Comparison of ENCODE assay signal across 12 cellular contexts in the genomic region with DNA sequence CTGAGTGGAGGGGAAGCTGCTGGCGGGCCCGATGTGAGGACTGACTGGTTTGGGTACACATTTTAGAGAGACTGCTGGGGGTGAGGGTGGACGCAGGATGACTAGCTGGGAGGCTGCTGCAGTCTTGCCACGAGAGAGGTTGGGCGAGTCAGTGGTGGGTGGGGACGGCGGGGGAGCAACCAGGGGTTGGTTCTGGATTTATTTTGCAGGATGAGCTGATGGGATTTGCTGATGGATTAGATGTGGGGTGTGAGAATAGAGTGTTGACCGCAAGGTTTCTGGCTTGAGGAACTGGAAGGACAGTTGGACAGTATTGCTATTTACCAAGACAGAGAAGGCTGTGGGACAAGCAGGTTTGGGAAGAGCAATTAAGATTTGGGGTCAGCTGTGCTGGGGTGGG. TPM values are rescaled to one million over a fixed set of nuclear protein-coding genes. Genes with fewer than 3 reads are reported as not detected.
A peak's percentile ranks its signal among the peaks of the same experiment; 100 is the strongest.
DNase-seq lines count a peak whose midpoint lies in the region; ATAC-seq and TF ChIP-seq lines count a peak whose summit lies in the region.
"Had no signal": no experiment of that assay in that cellular context is flagged by ENCODE, and none has a peak within 500 bp of the region (broad histone marks: within the 10 kb centered on the region; RNA-seq: fewer than 3 reads in every experiment).

No MANE protein-coding gene starts in this region.

- H2BK15ac ChIP-seq in mesendoderm (replicated peaks; ENCODE audit: low read depth), result no peak overlapping the region

- no peaks in the 10 kb centered on the region for H3K9me3 ChIP-seq in tibial artery
- no peaks in the 10 kb centered on the region for H3K9me3 ChIP-seq in upper lobe of right lung

- H2AK5ac ChIP-seq in mesendoderm (ENCODE audit: low read length), result no peak overlapping the region

- no peaks in the 10 kb centered on the region for H3K36me3 Mint-ChIP-seq in activated CD4-positive, alpha-beta T cell treated with anti-CD3 and anti-CD28 coated beads for 36 hours (ENCODE audit: low read depth)
- H3K36me3 Mint-ChIP-seq: activated naive CD8-positive, alpha-beta T cell treated with anti-CD3 and anti-CD28 coated beads, Interleukin-2, amount 10 ng/mL, durations not matched to agents 7 days and 5 days had no signal

- peak overlapping the region; percentile 38 for H3K56ac ChIP-seq in mesendoderm (ENCODE audit: low read length)

- H3K18ac ChIP-seq in mesendoderm (ENCODE audit: low read length), result no peak overlapping the region

- no peak overlapping the region for H4K5ac ChIP-seq in mesendoderm (ENCODE audit: low read length)

- H3K9me3 Mint-ChIP-seq in activated CD4-positive, alpha-beta T cell treated with anti-CD3 and anti-CD28 coated beads for 36 hours (ENCODE audit: low read depth), result no peaks in the 10 kb centered on the region
- H3K9me3 Mint-ChIP-seq: activated naive CD8-positive, alpha-beta T cell treated with anti-CD3 and anti-CD28 coated beads, Interleukin-2, amount 10 ng/mL, durations not matched to agents 7 days and 5 days; effector memory CD8-positive, alpha-beta T cell had no signal

- no peaks in the 10 kb centered on the region for H3K27me3 ChIP-seq in mesendoderm (ENCODE audit: insufficient read depth, low read length, poor library complexity)
- no peaks in the 10 kb centered on the region for H3K27me3 ChIP-seq in tibial artery
- no peaks in the 10 kb centered on the region for H3K27me3 ChIP-seq in upper lobe of right lung

- no peaks in the 10 kb centered on the region for H3K36me3 ChIP-seq in mesendoderm (ENCODE audit: control insufficient read depth, insufficient read depth, low read length)
- H3K36me3 ChIP-seq in tibial artery, result no peaks in the 10 kb centered on the region
- no peaks in the 10 kb centered on the region for H3K36me3 ChIP-seq in upper lobe of right lung

- H3K27ac Mint-ChIP-seq in activated CD4-positive, alpha-beta T cell treated with anti-CD3 and anti-CD28 coated beads for 36 hours, result no peak overlapping the region
- H3K27ac Mint-ChIP-seq: activated naive CD8-positive, alpha-beta T cell treated with anti-CD3 and anti-CD28 coated beads, Interleukin-2, amount 10 ng/mL, durations not matched to agents 7 days and 5 days; effector memory CD8-positive, alpha-beta T cell had no signal

- H3K4me2 ChIP-seq in mesendoderm (ENCODE audit: low read length), result no peak overlapping the region

- H3K27ac ChIP-seq in cingulate gyrus (ENCODE audit: low read depth, low read length) (peak overlapping the region; percentile 99), mesendoderm (ENCODE audit: low read depth, low read length) (no peak overlapping the region), tibial artery (peak overlapping the region; percentile 83 to 96), upper lobe of right lung (no peak overlapping the region)

- H2BK120ac ChIP-seq in mesendoderm (ENCODE audit: low read depth, low read length), result no peak overlapping the region

- no peaks in the 10 kb centered on the region for H3K4me1 Mint-ChIP-seq in activated CD4-positive, alpha-beta T cell treated with anti-CD3 and anti-CD28 coated beads for 36 hours
- H3K4me1 Mint-ChIP-seq: activated naive CD8-positive, alpha-beta T cell treated with anti-CD3 and anti-CD28 coated beads, Interleukin-2, amount 10 ng/mL, durations not matched to agents 7 days and 5 days had no signal

- no peak overlapping the region for H3K4me3 Mint-ChIP-seq in activated CD4-positive, alpha-beta T cell treated with anti-CD3 and anti-CD28 coated beads for 36 hours
- H3K4me3 Mint-ChIP-seq: activated naive CD8-positive, alpha-beta T cell treated with anti-CD3 and anti-CD28 coated beads, Interleukin-2, amount 10 ng/mL, durations not matched to agents 7 days and 5 days; effector memory CD8-positive, alpha-beta T cell had no signal

- H3K4ac ChIP-seq in mesendoderm (ENCODE audit: low read depth, low read length), result no peak overlapping the region

- TF ChIP-seq CTCF in tibial artery (IDR thresholded peaks at IDR 0.05) (no peak), upper lobe of right lung (IDR thresholded peaks at IDR 0.05) (no peak)

- no peak overlapping the region for H3K9ac ChIP-seq in mesendoderm (ENCODE audit: low read length)

- ATAC-seq in activated CD4-positive, alpha-beta T cell treated with anti-CD3 and anti-CD28 coated beads for 36 hours, result no peak
- ATAC-seq in upper lobe of right lung, result no peak
- ATAC-seq: effector memory CD8-positive, alpha-beta T cell had no signal

- POLR2A ChIA-PET in activated CD4-positive, alpha-beta T cell treated with anti-CD3 and anti-CD28 coated beads for 36 hours (lab: Charles Lee), result no interaction called here

- H3K4me1 ChIP-seq in mesendoderm (ENCODE audit: control insufficient read depth, low read depth, low read length), result peaks cover 22% of the 10 kb centered on the region
- H3K4me1 ChIP-seq in tibial artery, result peaks cover 16 to 100% (median 98%) of the 10 kb centered on the region in 4 donors
- peaks cover 96% of the 10 kb centered on the region for H3K4me1 ChIP-seq in upper lobe of right lung

- CTCF ChIA-PET in activated CD4-positive, alpha-beta T cell treated with anti-CD3 and anti-CD28 coated beads for 36 hours (lab: Charles Lee), result interaction anchor here (1.1 kb wide), 1 partner anchor 18 kb away, joined by 4 read pairs; no protein-coding TSS in a partner anchor

- H3K79me1 ChIP-seq in mesendoderm (ENCODE audit: low read length), result peaks cover 68% of the 10 kb centered on the region

- no peak overlapping the region for H3K23ac ChIP-seq in mesendoderm (ENCODE audit: low read length)

- no peak overlapping the region for H4K8ac ChIP-seq in mesendoderm (ENCODE audit: low read depth, low read length)

- H3K4me3 ChIP-seq in mesendoderm (ENCODE audit: low read length) (no peak overlapping the region), tibial artery (no peak overlapping the region), upper lobe of right lung (no peak overlapping the region)

- no CpG with 5 or more reads among the region's 8 CpGs for WGBS in mesendoderm (ENCODE audit: extremely low coverage, insufficient coverage, low lambda C conversion rate)

- H2BK5ac ChIP-seq in mesendoderm (ENCODE audit: low read length), result no peak overlapping the region

- intact Hi-C loops in tibial artery (cut with DNase I; ENCODE audit: low total_unique reads) (no loop called here), upper lobe of right lung (cut with DNase I) (no loop called here)
- intact Hi-C loops in activated CD4-positive, alpha-beta T cell treated with anti-CD3 and anti-CD28 coated beads for 36 hours (cut with DNase I, micrococcal nuclease), result no loop called here

- peaks cover 96% of the 10 kb centered on the region for H3K79me2 ChIP-seq in mesendoderm (ENCODE audit: control insufficient read depth, insufficient read depth, low read length)

- peak; percentile 80 for DNase-seq in NCI-H82 (lab: John Stamatoyannopoulos, UW)
- no peak for DNase-seq in mesendoderm
- no peak for DNase-seq in tibial artery
- DNase-seq in activated CD4-positive, alpha-beta T cell treated with anti-CD3 and anti-CD28 coated beads for 36 hours, result no peak
- no peak for DNase-seq in DMS53 (lab: John Stamatoyannopoulos, UW)
- DNase-seq in upper lobe of right lung, result no peak
- DNase-seq: activated naive CD8-positive, alpha-beta T cell treated with anti-CD3 and anti-CD28 coated beads, Interleukin-2, amount 10 ng/mL, durations not matched to agents 7 days and 5 days; COR-L47; effector memory CD8-positive, alpha-beta T cell; KG1; NCI-H2081 treated with DMSO at 0.1 percent for 48 hours had no signal

- no peaks in the 10 kb centered on the region for H3K27me3 Mint-ChIP-seq in activated CD4-positive, alpha-beta T cell treated with anti-CD3 and anti-CD28 coated beads for 36 hours
- H3K27me3 Mint-ChIP-seq: activated naive CD8-positive, alpha-beta T cell treated with anti-CD3 and anti-CD28 coated beads, Interleukin-2, amount 10 ng/mL, durations not matched to agents 7 days and 5 days had no signal

RNA-seq across cellular contexts. Expression of a gene that starts 5.8 kb away (rescaled TPM):
- polyA plus RNA-seq in mesendoderm (2013, experiment 1 of 2), result 36.0 TPM
- 34.9 TPM for polyA plus RNA-seq in mesendoderm (2013, experiment 2 of 2)
- total RNA-seq in activated CD4-positive, alpha-beta T cell treated with anti-CD3 and anti-CD28 coated beads for 36 hours, result 1 to 10 TPM; 5.1 to 5.5 TPM
- total RNA-seq in upper lobe of right lung, result 143 TPM

RNA-seq across cellular contexts. Expression of a gene that starts 52.6 kb away (rescaled TPM):
- polyA plus RNA-seq in mesendoderm (2013, experiment 1 of 2), result 4,258 TPM
- polyA plus RNA-seq in mesendoderm (2013, experiment 2 of 2), result 4,342 TPM
- 1,000 to 10,000 TPM; 2,270 to 3,312 TPM for total RNA-seq in activated CD4-positive, alpha-beta T cell treated with anti-CD3 and anti-CD28 coated beads for 36 hours
- total RNA-seq in upper lobe of right lung, result 1,578 TPM

Comparison
In these comparisons a context has a peak if more than half of its experiments do, and no peak if none do; other contexts are left out.
1. H3K27ac ChIP-seq: peak in cingulate gyrus (single experiment) and tibial artery (2 of 2); none in mesendoderm (single experiment) and upper lobe of right lung (single experiment).
2. RNA of a gene that starts 5.8 kb away (total RNA-seq): 143 TPM in upper lobe of right lung (single experiment); 5.1 to 5.5 TPM in activated CD4-positive, alpha-beta T cell treated with anti-CD3 and anti-CD28 coated beads for 36 hours; every median in the first group is over 10 times any median in the second.